16 cellular contexts compared by ENCODE assay signal in genomic region chr18:1014951-1015627, GRCh38.
DNase-seq lines count a peak whose midpoint lies in the region; ATAC-seq, FAIRE-seq and TF ChIP-seq lines count a peak whose summit lies in the region.
"Had no signal": no experiment of that assay in that cellular context is flagged by ENCODE, and none has a peak within 500 bp of the region (broad histone marks: within the 10 kb centered on the region; RNA-seq: fewer than 3 reads in every experiment).

No MANE protein-coding gene starts in this region.

- H3K9me3 ChIP-seq in HAP-1: no peaks in the 10 kb centered on the region
- H3K9me3 ChIP-seq: right lobe of liver had no signal

- no peaks in the 10 kb centered on the region for H3K9me3 Mint-ChIP-seq in type B pancreatic cell
- H3K9me3 Mint-ChIP-seq in activated CD4-positive, alpha-beta memory T cell treated with anti-CD3 and anti-CD28 coated beads, Interleukin-2, amount 10 ng/mL, durations not matched to agents 7 days and 5 days: no peaks in the 10 kb centered on the region
- H3K9me3 Mint-ChIP-seq: CD8-positive, alpha-beta memory T cell; stimulated activated naive CD8-positive, alpha-beta T cell treated with anti-CD3 and anti-CD28 coated beads, Interleukin-15, amount 100 ng/mL, for 72 hours had no signal

- H3K27ac Mint-ChIP-seq in type B pancreatic cell: peak overlapping the region; percentile 2
- no peak overlapping the region for H3K27ac Mint-ChIP-seq in activated CD4-positive, alpha-beta memory T cell treated with anti-CD3 and anti-CD28 coated beads, Interleukin-2, amount 10 ng/mL, durations not matched to agents 7 days and 5 days
- H3K27ac Mint-ChIP-seq: CD8-positive, alpha-beta memory T cell; stimulated activated naive CD8-positive, alpha-beta T cell treated with anti-CD3 and anti-CD28 coated beads, Interleukin-15, amount 100 ng/mL, for 72 hours had no signal

- H3K4me1 ChIP-seq in HAP-1: peaks cover 53% of the 10 kb centered on the region
- H3K4me1 ChIP-seq: right lobe of liver had no signal

- ATAC-seq in GM19463 (IDR thresholded peaks at IDR 0.05; ENCODE audit: unreplicated experiment): no peak
- ATAC-seq: right lobe of liver; stimulated activated naive CD8-positive, alpha-beta T cell treated with anti-CD3 and anti-CD28 coated beads, Interleukin-15, amount 100 ng/mL, for 72 hours had no signal

- CTCF ChIA-PET in activated CD4-positive, alpha-beta memory T cell treated with anti-CD3 and anti-CD28 coated beads, Interleukin-2, amount 10 ng/mL, durations not matched to agents 7 days and 5 days (lab: Charles Lee): no interaction called here

- peak; percentile 51 to 62 for DNase-seq in HAP-1 (ENCODE audit: low spot score in 2 of 2)
- peak; percentile 47 for DNase-seq in astrocyte of the spinal cord (ENCODE audit: low read depth, low spot score)
- peak; percentile 55 for DNase-seq in left kidney (ENCODE audit: low read depth, low spot score)
- DNase-seq in type B pancreatic cell (ENCODE audit: extremely low spot score, unreplicated experiment): no peak
- DNase-seq in GM12891 (ENCODE audit: insufficient read length, low spot score): no peak
- DNase-seq in activated CD4-positive, alpha-beta memory T cell treated with anti-CD3 and anti-CD28 coated beads, Interleukin-2, amount 10 ng/mL, durations not matched to agents 7 days and 5 days: no peak
- DNase-seq: activated CD8-positive, alpha-beta memory T cell treated with anti-CD3 and anti-CD28 coated beads for 24 hours; activated naive CD4-positive, alpha-beta T cell treated with Interleukin-2 at 50 U/mL for 16 hours; CD8-positive, alpha-beta memory T cell; Karpas-422; NCI-H2029; NCI-H748 treated with DMSO at 0.1 percent for 48 hours; right lobe of liver; SHP77 treated with DMSO at 0.1 percent for 48 hours; stimulated activated naive CD8-positive, alpha-beta T cell treated with anti-CD3 and anti-CD28 coated beads, Interleukin-15, amount 100 ng/mL, for 72 hours had no signal

- TF ChIP-seq POLR2A in GM12891 (IDR thresholded peaks at IDR 0.05; ENCODE audit: low read depth, low read length): no peak

- POLR2A ChIA-PET in activated CD4-positive, alpha-beta memory T cell treated with anti-CD3 and anti-CD28 coated beads, Interleukin-2, amount 10 ng/mL, durations not matched to agents 7 days and 5 days (lab: Charles Lee): no interaction called here

- H3K36me3 Mint-ChIP-seq in type B pancreatic cell: no peaks in the 10 kb centered on the region
- H3K36me3 Mint-ChIP-seq in activated CD4-positive, alpha-beta memory T cell treated with anti-CD3 and anti-CD28 coated beads, Interleukin-2, amount 10 ng/mL, durations not matched to agents 7 days and 5 days (ENCODE audit: low read depth): no peaks in the 10 kb centered on the region
- H3K36me3 Mint-ChIP-seq: CD8-positive, alpha-beta memory T cell had no signal

- H3K4me3 ChIP-seq in HAP-1 (no peak overlapping the region), astrocyte of the spinal cord (ENCODE audit: low read depth, low read length) (no peak overlapping the region)
- H3K4me3 ChIP-seq: right lobe of liver had no signal

- TF ChIP-seq CTCF in astrocyte of the spinal cord (IDR thresholded peaks at IDR 0.05; ENCODE audit: low read depth, low read length) (no peak), type B pancreatic cell (conservative IDR thresholded peaks at IDR 0.05) (no peak)

- H3K4me1 Mint-ChIP-seq in type B pancreatic cell (ENCODE audit: unreplicated experiment): peaks cover 36% of the 10 kb centered on the region
- no peaks in the 10 kb centered on the region for H3K4me1 Mint-ChIP-seq in activated CD4-positive, alpha-beta memory T cell treated with anti-CD3 and anti-CD28 coated beads, Interleukin-2, amount 10 ng/mL, durations not matched to agents 7 days and 5 days
- H3K4me1 Mint-ChIP-seq: CD8-positive, alpha-beta memory T cell; stimulated activated naive CD8-positive, alpha-beta T cell treated with anti-CD3 and anti-CD28 coated beads, Interleukin-15, amount 100 ng/mL, for 72 hours had no signal

- no peaks in the 10 kb centered on the region for H3K36me3 ChIP-seq in HAP-1 (replicated peaks)
- H3K36me3 ChIP-seq: right lobe of liver had no signal

- FAIRE-seq in GM12891 (lab: Jason Lieb, UNC): no peak

- H3K27me3 Mint-ChIP-seq in type B pancreatic cell: no peaks in the 10 kb centered on the region
- peaks cover 2% of the 10 kb centered on the region for H3K27me3 Mint-ChIP-seq in activated CD4-positive, alpha-beta memory T cell treated with anti-CD3 and anti-CD28 coated beads, Interleukin-2, amount 10 ng/mL, durations not matched to agents 7 days and 5 days
- H3K27me3 Mint-ChIP-seq: stimulated activated naive CD8-positive, alpha-beta T cell treated with anti-CD3 and anti-CD28 coated beads, Interleukin-15, amount 100 ng/mL, for 72 hours had no signal

- no peak overlapping the region for H3K4me3 Mint-ChIP-seq in type B pancreatic cell
- no peak overlapping the region for H3K4me3 Mint-ChIP-seq in activated CD4-positive, alpha-beta memory T cell treated with anti-CD3 and anti-CD28 coated beads, Interleukin-2, amount 10 ng/mL, durations not matched to agents 7 days and 5 days
- H3K4me3 Mint-ChIP-seq: CD8-positive, alpha-beta memory T cell; stimulated activated naive CD8-positive, alpha-beta T cell treated with anti-CD3 and anti-CD28 coated beads, Interleukin-15, amount 100 ng/mL, for 72 hours had no signal

- in situ Hi-C loops in HAP-1 (cut with MboI; ENCODE audit: low sequenced_read_pairs): no loop called here
- in situ Hi-C loops in astrocyte of the spinal cord (cut with HindIII; ENCODE audit: low sequenced_read_pairs): no loop called here

- H3K27me3 ChIP-seq in HAP-1 (ENCODE audit: low read depth): no peaks in the 10 kb centered on the region
- H3K27me3 ChIP-seq: right lobe of liver had no signal

TF ChIP-seq in GM12891, 5 proteins besides CTCF, POLR2A, EP300 and RAD21:
- no peak for TF ChIP-seq SPI1 (IDR thresholded peaks at IDR 0.05; ENCODE audit: low read depth, low read length)
- no peak for TF ChIP-seq PAX5 (IDR thresholded peaks at IDR 0.05; ENCODE audit: insufficient read depth, low read length, severe bottlenecking)
- no peak for TF ChIP-seq POLR2AphosphoS5 (IDR thresholded peaks at IDR 0.05; ENCODE audit: low read depth, low read length)
- no peak for TF ChIP-seq POU2F2 (IDR thresholded peaks at IDR 0.05; ENCODE audit: low read depth, low read length)

Comparison
In these comparisons a context has a peak if more than half of its experiments do, and no peak if none do; other contexts are left out.
1. DNase-seq: peak in HAP-1 (2 of 2), astrocyte of the spinal cord (single experiment) and left kidney (single experiment); none in type B pancreatic cell (single experiment), GM12891 (single experiment) and activated CD4-positive, alpha-beta memory T cell treated with anti-CD3 and anti-CD28 coated beads, Interleukin-2, amount 10 ng/mL, durations not matched to agents 7 days and 5 days (single experiment).